ENCODE assay signal across 8 cellular contexts in the genomic region with DNA sequence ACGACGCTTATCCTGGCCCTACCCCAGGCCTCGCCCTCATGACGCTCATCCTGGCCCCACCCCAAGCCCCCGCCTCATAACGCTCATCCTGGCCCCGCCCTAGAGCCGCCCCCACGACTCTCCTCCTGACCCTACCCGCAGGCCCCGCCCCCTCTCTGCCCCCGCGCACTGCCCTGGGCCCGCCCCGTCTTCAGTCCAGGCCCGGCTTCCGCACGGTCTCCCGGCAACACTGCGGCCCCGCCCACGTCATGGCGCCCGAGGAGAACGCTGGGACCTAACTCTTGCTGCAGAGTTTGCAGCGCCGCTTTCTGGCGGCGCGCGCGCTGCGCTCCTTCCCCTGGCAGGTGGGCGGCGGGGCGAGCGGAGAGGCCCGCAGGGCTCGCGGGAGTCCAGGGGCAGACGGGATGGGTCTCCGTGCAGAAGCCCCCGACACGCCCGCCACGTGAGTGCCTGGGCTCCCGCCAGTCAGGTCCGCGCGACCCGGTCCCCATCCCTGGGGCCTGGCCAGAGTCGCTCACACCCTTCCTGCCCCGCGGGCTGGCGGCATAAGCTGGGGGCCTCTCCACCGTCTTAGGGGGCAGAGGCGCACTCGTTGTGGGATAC. TPM values are rescaled to one million over a fixed set of nuclear protein-coding genes. Genes with fewer than 3 reads are reported as not detected.
A peak's percentile ranks its signal among the peaks of the same experiment; 100 is the strongest.
DNase-seq lines count a peak whose midpoint lies in the region; ATAC-seq and TF ChIP-seq lines count a peak whose summit lies in the region.

No MANE protein-coding gene starts in this region.

- no peaks in the 10 kb centered on the region for H3K36me3 Mint-ChIP-seq in activated T-helper 2 cell treated with anti-CD3 and anti-CD28 coated beads, Interferon-gamma antibody, Interleukin-2, Interleukin-4, amounts not matched to agents 10 μg/mL and 5 μg/mL and 100 μg/mL, durations not matched to agents 14 hours and 24 hours and 36 hours (ENCODE audit: low read depth)
- no peaks in the 10 kb centered on the region for H3K36me3 Mint-ChIP-seq in neural crest cell (ENCODE audit: low read depth)

- intact Hi-C loops in activated T-helper 2 cell treated with anti-CD3 and anti-CD28 coated beads, Interferon-gamma antibody, Interleukin-2, Interleukin-4, amounts not matched to agents 10 μg/mL and 5 μg/mL and 100 μg/mL, durations not matched to agents 14 hours and 24 hours and 36 hours (cut with micrococcal nuclease): loop anchor here (1.0 to 10.0 kb wide), 3 partner anchors 152 to 559 kb away; a partner anchor contains a TSS

- peak overlapping the region; percentile 76 for H3K4me3 Mint-ChIP-seq in activated T-helper 2 cell treated with anti-CD3 and anti-CD28 coated beads, Interferon-gamma antibody, Interleukin-2, Interleukin-4, amounts not matched to agents 10 μg/mL and 5 μg/mL and 100 μg/mL, durations not matched to agents 14 hours and 24 hours and 36 hours (ENCODE audit: low read depth)
- peak overlapping the region; percentile 94 for H3K4me3 Mint-ChIP-seq in neural crest cell

- H3K27ac ChIP-seq in OCI-LY3 (ENCODE audit: low read length) (peak overlapping the region; percentile 26), thymus (ENCODE audit: low read depth) (peak overlapping the region; percentile 71)

- TF ChIP-seq CTCF in OCI-LY3 (IDR thresholded peaks at IDR 0.05; ENCODE audit: low read depth, low read length): peak; percentile 34
- peak; percentile 37 for TF ChIP-seq CTCF in fibroblast of villous mesenchyme (IDR thresholded peaks at IDR 0.05; ENCODE audit: insufficient read depth, low read depth, low read length)
- TF ChIP-seq CTCF in neural crest cell (conservative IDR thresholded peaks at IDR 0.05): no peak

- peak overlapping the region; percentile 83; the same call in 1 of the 2 replicates for H2AFZ ChIP-seq in OCI-LY3 (ENCODE audit: low read depth, low read length)

- ATAC-seq in GM21786 (IDR thresholded peaks at IDR 0.05; ENCODE audit: unreplicated experiment): peak; percentile 64

- H3K27ac Mint-ChIP-seq in activated T-helper 2 cell treated with anti-CD3 and anti-CD28 coated beads, Interferon-gamma antibody, Interleukin-2, Interleukin-4, amounts not matched to agents 10 μg/mL and 5 μg/mL and 100 μg/mL, durations not matched to agents 14 hours and 24 hours and 36 hours: peak overlapping the region; percentile 75
- H3K27ac Mint-ChIP-seq in neural crest cell (ENCODE audit: unreplicated experiment): peak overlapping the region; percentile 97

- peaks cover 3% of the 10 kb centered on the region; the same call in 1 of the 2 replicates for H3K79me2 ChIP-seq in OCI-LY3 (ENCODE audit: low read length)

- peak overlapping the region; percentile 84 for H3K9ac ChIP-seq in OCI-LY3 (ENCODE audit: low read length)

- DNase-seq in GF-D8 (lab: John Stamatoyannopoulos, UW): peak; percentile 85
- peak; percentile 85 for DNase-seq in Jurkat, Clone E6-1 (ENCODE audit: low read depth, low spot score)
- peak; percentile 94 for DNase-seq in activated T-helper 2 cell treated with anti-CD3 and anti-CD28 coated beads, Interferon-gamma antibody, Interleukin-2, Interleukin-4, amounts not matched to agents 10 μg/mL and 5 μg/mL and 100 μg/mL, durations not matched to agents 14 hours and 24 hours and 36 hours (ENCODE audit: low spot score)
- DNase-seq in fibroblast of villous mesenchyme (ENCODE audit: low read depth): peak; percentile 96
- DNase-seq in neural crest cell (ENCODE audit: low read depth, low spot score): peak; percentile 91

- H3K4me2 ChIP-seq in OCI-LY3 (ENCODE audit: low read length): peak overlapping the region; percentile 82

- peak overlapping the region; percentile 73 for H3K4me3 ChIP-seq in Jurkat, Clone E6-1 (ENCODE audit: low read length)
- H3K4me3 ChIP-seq in OCI-LY3 (ENCODE audit: low read length): peak overlapping the region; percentile 77
- peak overlapping the region; percentile 75 for H3K4me3 ChIP-seq in fibroblast of villous mesenchyme (ENCODE audit: low read depth, low read length)
- H3K4me3 ChIP-seq in thymus (ENCODE audit: low read length): peak overlapping the region; percentile 55

- H3K9me3 Mint-ChIP-seq in activated T-helper 2 cell treated with anti-CD3 and anti-CD28 coated beads, Interferon-gamma antibody, Interleukin-2, Interleukin-4, amounts not matched to agents 10 μg/mL and 5 μg/mL and 100 μg/mL, durations not matched to agents 14 hours and 24 hours and 36 hours: no peaks in the 10 kb centered on the region
- H3K9me3 Mint-ChIP-seq in neural crest cell: no peaks in the 10 kb centered on the region

- H3K27me3 ChIP-seq in OCI-LY3 (ENCODE audit: low read depth, low read length) (no peaks in the 10 kb centered on the region), thymus (ENCODE audit: control insufficient read depth, insufficient read depth) (no peaks in the 10 kb centered on the region)

- no peaks in the 10 kb centered on the region for H4K20me1 ChIP-seq in OCI-LY3 (ENCODE audit: insufficient read depth, low read length)

- under 1% methylated on average over 58 of the region's 58 CpGs for WGBS in thymus

- H3K9me3 ChIP-seq in OCI-LY3 (ENCODE audit: insufficient read depth, low read length): no peaks in the 10 kb centered on the region
- H3K9me3 ChIP-seq in thymus (ENCODE audit: control insufficient read depth): no peaks in the 10 kb centered on the region

- peaks cover 2% of the 10 kb centered on the region for H3K27me3 Mint-ChIP-seq in activated T-helper 2 cell treated with anti-CD3 and anti-CD28 coated beads, Interferon-gamma antibody, Interleukin-2, Interleukin-4, amounts not matched to agents 10 μg/mL and 5 μg/mL and 100 μg/mL, durations not matched to agents 14 hours and 24 hours and 36 hours (ENCODE audit: low read depth)
- no peaks in the 10 kb centered on the region for H3K27me3 Mint-ChIP-seq in neural crest cell (ENCODE audit: low read depth)

- H3K36me3 ChIP-seq in OCI-LY3 (replicated peaks; ENCODE audit: low read depth, low read length): no peaks in the 10 kb centered on the region
- H3K36me3 ChIP-seq in thymus (ENCODE audit: control insufficient read depth, insufficient read depth): no peaks in the 10 kb centered on the region

- peaks cover 22% of the 10 kb centered on the region for H3K4me1 Mint-ChIP-seq in activated T-helper 2 cell treated with anti-CD3 and anti-CD28 coated beads, Interferon-gamma antibody, Interleukin-2, Interleukin-4, amounts not matched to agents 10 μg/mL and 5 μg/mL and 100 μg/mL, durations not matched to agents 14 hours and 24 hours and 36 hours (ENCODE audit: low read depth)
- peaks cover 20% of the 10 kb centered on the region for H3K4me1 Mint-ChIP-seq in neural crest cell

- H3K4me1 ChIP-seq in OCI-LY3 (ENCODE audit: low read length) (no peaks in the 10 kb centered on the region; the same call in 1 of the 2 replicates), thymus (ENCODE audit: control insufficient read depth, insufficient read depth, low read length) (no peaks in the 10 kb centered on the region)

RNA-seq across cellular contexts. Expression of a gene that starts 52.5 kb away (rescaled TPM):
- 5.8 TPM for polyA plus RNA-seq in Jurkat, Clone E6-1 (2012; ENCODE audit: insufficient read depth, insufficient read length)
- not detected in 2 replicates for total RNA-seq in activated T-helper 2 cell treated with anti-CD3 and anti-CD28 coated beads, Interferon-gamma antibody, Interleukin-2, Interleukin-4, amounts not matched to agents 10 μg/mL and 5 μg/mL and 100 μg/mL, durations not matched to agents 14 hours and 24 hours and 36 hours
- 0.43 TPM in 1 of 2 replicates, not detected in the other for total RNA-seq in fibroblast of villous mesenchyme
- total RNA-seq in neural crest cell: 2.0 and 2.5 TPM in 2 replicates
- 0.21 TPM for polyA plus RNA-seq in thymus

Comparison
In these comparisons a context has a peak if more than half of its experiments do, and no peak if none do; other contexts are left out.
1. Peak in every context shown above with its lines: DNase-seq, ATAC-seq, H3K4me3 ChIP-seq and H3K27ac ChIP-seq.